Comparison of ENCODE assay signal across 16 cellular contexts in the genomic region with DNA sequence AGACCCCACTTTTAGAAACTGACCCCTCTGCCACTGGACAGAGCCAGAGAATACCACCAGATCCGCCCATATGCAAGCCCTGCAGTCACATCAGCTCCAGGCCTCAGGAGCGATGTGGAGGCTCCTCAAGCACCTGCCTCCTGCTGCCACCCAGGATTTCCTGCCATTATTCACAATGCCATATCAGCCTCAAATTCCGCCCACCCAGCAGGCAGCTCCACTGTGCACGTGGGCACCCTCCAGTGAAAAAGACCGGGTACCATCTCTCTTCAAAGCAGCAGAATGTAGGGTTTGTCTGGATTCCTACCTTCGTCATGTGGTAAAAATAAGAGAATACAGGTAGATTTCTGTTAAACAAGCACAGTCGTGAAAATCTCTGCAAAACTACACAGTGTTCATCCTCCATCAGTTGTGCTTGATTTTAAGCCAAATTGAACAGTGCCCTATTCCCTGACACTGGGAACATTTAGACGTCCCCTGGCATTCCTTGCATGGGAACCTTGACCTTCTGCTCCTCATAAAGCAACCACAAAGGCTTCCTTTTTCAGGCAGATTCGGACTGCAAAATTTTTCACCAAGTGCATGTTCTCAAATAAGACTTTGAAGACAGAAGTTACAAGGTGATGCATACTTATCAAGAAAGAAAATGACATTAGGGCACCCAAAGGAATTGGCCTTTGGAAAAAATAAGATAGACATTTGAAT. TPM values are rescaled to one million over a fixed set of nuclear protein-coding genes. Genes with fewer than 3 reads are reported as not detected.
"Had no signal": no experiment of that assay in that cellular context is flagged by ENCODE, and none has a peak within 500 bp of the region (broad histone marks: within the 10 kb centered on the region; RNA-seq: fewer than 3 reads in every experiment).

No MANE protein-coding gene starts in this region.

- DNase-seq: activated CD4-positive, alpha-beta T cell treated with anti-CD3 and anti-CD28 coated beads, Interleukin-2, amount 10 ng/mL, durations not matched to agents 7 days and 5 days; activated CD8-positive, alpha-beta memory T cell treated with anti-CD3 and anti-CD28 coated beads, Interleukin-2, amount 50 U/mL, for 48 hours; activated gamma-delta T cell treated with Interleukin-2 at 50 U/mL for 16 hours; activated naive CD8-positive, alpha-beta T cell treated with anti-CD3 and anti-CD28 coated beads, Interleukin-2, amount 10 ng/mL, durations not matched to agents 7 days and 5 days; brain microvascular endothelial cell; cerebellar nuclear complex; left colon; mammary epithelial cell; naive thymus-derived CD4-positive, alpha-beta T cell; stimulated activated CD4-positive, alpha-beta T cell treated with anti-CD3 and anti-CD28 coated beads, Interleukin-15, amount 100 ng/mL, for 24 hours; stimulated activated CD4-positive, alpha-beta T cell treated with anti-CD3 and anti-CD28 coated beads, Interleukin-4, amount 100 ng/mL, for 1 hour; stimulated activated naive CD4-positive, alpha-beta T cell treated with Interleukin-2 at 50 U/mL for 16 hours; upper lobe of left lung had no signal

- ATAC-seq: left colon; naive thymus-derived CD4-positive, alpha-beta T cell had no signal

- H3K27ac ChIP-seq: brain microvascular endothelial cell, neutrophil, parathyroid adenoma, suprapubic skin, upper lobe of left lung had no signal

RNA-seq across cellular contexts. Expression of a gene that starts 56.4 kb away (rescaled TPM):
- total RNA-seq: activated CD4-positive, alpha-beta T cell treated with anti-CD3 and anti-CD28 coated beads, Interleukin-2, amount 10 ng/mL, durations not matched to agents 7 days and 5 days had no signal
